1 cellular context compared by ENCODE assay signal in the genomic region with DNA sequence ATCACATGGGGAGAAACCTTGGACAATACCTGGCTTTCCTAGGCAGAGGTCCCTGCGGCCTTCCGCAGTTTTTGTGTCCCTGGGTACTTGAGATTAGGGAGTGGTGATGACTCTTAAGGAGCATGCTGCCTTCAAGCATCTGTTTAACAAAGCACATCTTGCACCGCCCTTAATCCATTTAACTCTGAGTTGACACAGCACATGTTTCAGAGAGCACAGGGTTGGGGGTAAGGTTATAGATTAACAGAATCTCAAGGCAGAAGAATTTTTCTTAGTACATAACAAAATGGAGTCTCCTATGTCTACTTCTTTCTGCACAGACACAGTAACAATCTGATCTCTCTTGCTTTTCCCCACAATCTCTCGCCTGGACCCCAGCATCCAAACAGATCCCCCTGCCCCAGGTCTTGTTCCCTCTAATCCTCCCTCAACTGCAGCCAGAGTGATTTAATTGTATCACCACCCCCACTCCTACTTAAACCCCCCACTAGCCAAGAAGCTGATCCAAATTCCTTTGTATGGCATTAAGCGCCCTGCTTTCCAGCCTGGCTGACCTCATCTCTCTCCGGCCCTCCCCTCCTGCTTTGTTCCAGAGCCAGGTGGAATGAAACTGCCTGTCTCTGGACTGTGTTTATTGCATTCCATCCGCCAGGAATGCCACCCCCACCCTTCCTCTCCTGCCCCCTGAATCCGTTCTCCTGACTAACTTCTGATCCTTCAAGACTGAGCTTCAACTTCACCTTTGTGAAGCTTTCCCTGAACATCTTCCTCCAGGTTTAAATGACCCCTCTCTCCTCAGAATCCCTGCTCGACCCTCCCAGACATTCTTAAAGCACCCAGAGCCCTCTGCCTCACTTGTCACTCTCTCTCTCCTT.
A peak's percentile ranks its signal among the peaks of the same experiment; 100 is the strongest.
TF ChIP-seq lines count a peak whose summit lies in the region.

No MANE protein-coding gene starts in this region.

TF ChIP-seq in SK-N-SH treated with all-trans-retinoic acid at 6 μM for 48 hours, 23 proteins besides CTCF, POLR2A, EP300 and RAD21 (continued from another document):
- TF ChIP-seq, protein P1, sequence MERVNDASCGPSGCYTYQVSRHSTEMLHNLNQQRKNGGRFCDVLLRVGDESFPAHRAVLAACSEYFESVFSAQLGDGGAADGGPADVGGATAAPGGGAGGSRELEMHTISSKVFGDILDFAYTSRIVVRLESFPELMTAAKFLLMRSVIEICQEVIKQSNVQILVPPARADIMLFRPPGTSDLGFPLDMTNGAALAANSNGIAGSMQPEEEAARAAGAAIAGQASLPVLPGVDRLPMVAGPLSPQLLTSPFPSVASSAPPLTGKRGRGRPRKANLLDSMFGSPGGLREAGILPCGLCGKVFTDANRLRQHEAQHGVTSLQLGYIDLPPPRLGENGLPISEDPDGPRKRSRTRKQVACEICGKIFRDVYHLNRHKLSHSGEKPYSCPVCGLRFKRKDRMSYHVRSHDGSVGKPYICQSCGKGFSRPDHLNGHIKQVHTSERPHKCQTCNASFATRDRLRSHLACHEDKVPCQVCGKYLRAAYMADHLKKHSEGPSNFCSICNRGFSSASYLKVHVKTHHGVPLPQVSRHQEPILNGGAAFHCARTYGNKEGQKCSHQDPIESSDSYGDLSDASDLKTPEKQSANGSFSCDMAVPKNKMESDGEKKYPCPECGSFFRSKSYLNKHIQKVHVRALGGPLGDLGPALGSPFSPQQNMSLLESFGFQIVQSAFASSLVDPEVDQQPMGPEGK (CRISPR knock-in tag; IDR thresholded peaks at IDR 0.05; ENCODE audit: borderline replicate concordance) = peak; percentile 95
- TF ChIP-seq SNAI2 (CRISPR knock-in tag; IDR thresholded peaks at IDR 0.05) = peak; percentile 98
- TF ChIP-seq ZC3H10 (CRISPR knock-in tag; IDR thresholded peaks at IDR 0.05) = 0 out of 2 replicates have a peak, but pooled peaks have one; percentile 21
- TF ChIP-seq, protein P2, sequence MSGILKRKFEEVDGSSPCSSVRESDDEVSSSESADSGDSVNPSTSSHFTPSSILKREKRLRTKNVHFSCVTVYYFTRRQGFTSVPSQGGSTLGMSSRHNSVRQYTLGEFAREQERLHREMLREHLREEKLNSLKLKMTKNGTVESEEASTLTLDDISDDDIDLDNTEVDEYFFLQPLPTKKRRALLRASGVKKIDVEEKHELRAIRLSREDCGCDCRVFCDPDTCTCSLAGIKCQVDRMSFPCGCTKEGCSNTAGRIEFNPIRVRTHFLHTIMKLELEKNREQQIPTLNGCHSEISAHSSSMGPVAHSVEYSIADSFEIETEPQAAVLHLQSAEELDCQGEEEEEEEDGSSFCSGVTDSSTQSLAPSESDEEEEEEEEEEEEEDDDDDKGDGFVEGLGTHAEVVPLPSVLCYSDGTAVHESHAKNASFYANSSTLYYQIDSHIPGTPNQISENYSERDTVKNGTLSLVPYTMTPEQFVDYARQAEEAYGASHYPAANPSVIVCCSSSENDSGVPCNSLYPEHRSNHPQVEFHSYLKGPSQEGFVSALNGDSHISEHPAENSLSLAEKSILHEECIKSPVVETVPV (CRISPR knock-in tag; IDR thresholded peaks at IDR 0.05) = peak; percentile 73; the same call in 1 of the 2 replicates
